ENCODE assay signal across 1 cellular context in the genomic region with DNA sequence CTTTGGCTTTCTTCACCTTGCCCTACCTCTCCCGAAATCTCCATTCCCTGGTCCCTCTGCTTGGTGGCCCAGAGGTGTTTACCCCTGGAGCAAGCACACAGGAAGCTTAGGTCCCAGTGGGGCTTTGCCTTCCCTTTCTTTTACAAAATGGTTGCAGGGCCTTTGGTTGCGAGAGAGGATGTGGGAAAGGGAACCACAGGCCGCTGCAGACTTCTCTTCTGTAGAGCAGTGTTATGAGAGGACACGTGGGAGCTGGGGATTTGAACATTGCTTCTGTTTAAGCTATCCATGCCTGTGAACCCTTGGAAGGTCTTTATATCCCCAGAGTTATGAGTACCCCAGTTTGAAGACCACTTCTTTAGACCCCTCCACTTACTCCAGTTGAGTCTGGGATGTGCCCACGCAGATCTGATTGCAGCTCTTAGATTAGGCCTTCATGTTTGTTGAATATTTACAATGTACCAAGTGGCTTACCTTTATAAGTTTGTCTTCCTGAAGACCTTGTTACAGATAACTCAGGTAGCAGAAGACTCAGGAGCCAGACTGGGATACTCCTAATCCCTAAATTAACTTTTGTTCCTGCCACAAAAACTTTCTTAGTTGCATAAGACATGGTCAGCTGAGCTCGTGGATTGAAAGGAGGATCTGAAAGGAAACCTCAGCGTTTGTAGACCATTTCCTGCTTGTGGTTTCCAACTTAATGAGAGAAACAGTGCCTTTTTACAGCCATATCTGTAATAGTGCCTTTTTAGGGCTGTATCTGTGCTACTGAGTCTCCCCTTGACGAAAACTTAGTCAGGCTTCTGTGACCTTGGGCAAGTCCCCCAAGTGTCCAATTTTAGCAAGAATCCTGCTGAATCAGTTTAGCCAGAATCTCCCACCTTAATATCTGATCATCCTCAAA.
TF ChIP-seq lines count a peak whose summit lies in the region.

No MANE protein-coding gene starts in this region.

TF ChIP-seq in GM12878, 131 proteins besides CTCF, POLR2A, EP300 and RAD21 (continued from another document):
- TF ChIP-seq, protein P1, sequence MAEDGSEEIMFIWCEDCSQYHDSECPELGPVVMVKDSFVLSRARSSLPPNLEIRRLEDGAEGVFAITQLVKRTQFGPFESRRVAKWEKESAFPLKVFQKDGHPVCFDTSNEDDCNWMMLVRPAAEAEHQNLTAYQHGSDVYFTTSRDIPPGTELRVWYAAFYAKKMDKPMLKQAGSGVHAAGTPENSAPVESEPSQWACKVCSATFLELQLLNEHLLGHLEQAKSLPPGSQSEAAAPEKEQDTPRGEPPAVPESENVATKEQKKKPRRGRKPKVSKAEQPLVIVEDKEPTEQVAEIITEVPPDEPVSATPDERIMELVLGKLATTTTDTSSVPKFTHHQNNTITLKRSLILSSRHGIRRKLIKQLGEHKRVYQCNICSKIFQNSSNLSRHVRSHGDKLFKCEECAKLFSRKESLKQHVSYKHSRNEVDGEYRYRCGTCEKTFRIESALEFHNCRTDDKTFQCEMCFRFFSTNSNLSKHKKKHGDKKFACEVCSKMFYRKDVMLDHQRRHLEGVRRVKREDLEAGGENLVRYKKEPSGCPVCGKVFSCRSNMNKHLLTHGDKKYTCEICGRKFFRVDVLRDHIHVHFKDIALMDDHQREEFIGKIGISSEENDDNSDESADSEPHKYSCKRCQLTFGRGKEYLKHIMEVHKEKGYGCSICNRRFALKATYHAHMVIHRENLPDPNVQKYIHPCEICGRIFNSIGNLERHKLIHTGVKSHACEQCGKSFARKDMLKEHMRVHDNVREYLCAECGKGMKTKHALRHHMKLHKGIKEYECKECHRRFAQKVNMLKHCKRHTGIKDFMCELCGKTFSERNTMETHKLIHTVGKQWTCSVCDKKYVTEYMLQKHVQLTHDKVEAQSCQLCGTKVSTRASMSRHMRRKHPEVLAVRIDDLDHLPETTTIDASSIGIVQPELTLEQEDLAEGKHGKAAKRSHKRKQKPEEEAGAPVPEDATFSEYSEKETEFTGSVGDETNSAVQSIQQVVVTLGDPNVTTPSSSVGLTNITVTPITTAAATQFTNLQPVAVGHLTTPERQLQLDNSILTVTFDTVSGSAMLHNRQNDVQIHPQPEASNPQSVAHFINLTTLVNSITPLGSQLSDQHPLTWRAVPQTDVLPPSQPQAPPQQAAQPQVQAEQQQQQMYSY (CRISPR knock-in tag; IDR thresholded peaks at IDR 0.05), result no peak
- peak; percentile 76 for TF ChIP-seq CREM (IDR thresholded peaks at IDR 0.05; ENCODE audit: low read depth)
- TF ChIP-seq, protein P2, sequence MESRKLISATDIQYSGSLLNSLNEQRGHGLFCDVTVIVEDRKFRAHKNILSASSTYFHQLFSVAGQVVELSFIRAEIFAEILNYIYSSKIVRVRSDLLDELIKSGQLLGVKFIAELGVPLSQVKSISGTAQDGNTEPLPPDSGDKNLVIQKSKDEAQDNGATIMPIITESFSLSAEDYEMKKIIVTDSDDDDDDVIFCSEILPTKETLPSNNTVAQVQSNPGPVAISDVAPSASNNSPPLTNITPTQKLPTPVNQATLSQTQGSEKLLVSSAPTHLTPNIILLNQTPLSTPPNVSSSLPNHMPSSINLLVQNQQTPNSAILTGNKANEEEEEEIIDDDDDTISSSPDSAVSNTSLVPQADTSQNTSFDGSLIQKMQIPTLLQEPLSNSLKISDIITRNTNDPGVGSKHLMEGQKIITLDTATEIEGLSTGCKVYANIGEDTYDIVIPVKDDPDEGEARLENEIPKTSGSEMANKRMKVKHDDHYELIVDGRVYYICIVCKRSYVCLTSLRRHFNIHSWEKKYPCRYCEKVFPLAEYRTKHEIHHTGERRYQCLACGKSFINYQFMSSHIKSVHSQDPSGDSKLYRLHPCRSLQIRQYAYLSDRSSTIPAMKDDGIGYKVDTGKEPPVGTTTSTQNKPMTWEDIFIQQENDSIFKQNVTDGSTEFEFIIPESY (IDR thresholded peaks at IDR 0.05), result 0 out of 2 replicates have a peak, but pooled peaks have one; percentile 44
- no peak for TF ChIP-seq RB1 (IDR thresholded peaks at IDR 0.05; ENCODE audit: borderline replicate concordance)
- peak; percentile 91 for TF ChIP-seq SPI1 (IDR thresholded peaks at IDR 0.05; ENCODE audit: borderline replicate concordance, insufficient read depth, low read depth, low read length)
- TF ChIP-seq, protein P3, sequence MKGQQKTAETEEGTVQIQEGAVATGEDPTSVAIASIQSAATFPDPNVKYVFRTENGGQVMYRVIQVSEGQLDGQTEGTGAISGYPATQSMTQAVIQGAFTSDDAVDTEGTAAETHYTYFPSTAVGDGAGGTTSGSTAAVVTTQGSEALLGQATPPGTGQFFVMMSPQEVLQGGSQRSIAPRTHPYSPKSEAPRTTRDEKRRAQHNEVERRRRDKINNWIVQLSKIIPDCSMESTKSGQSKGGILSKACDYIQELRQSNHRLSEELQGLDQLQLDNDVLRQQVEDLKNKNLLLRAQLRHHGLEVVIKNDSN (IDR thresholded peaks at IDR 0.05; ENCODE audit: borderline replicate concordance, extremely low read length, insufficient read depth, low read depth, low read length), result peak; percentile 24
- no peak for TF ChIP-seq POLR2AphosphoS2 (IDR thresholded peaks at IDR 0.05; ENCODE audit: low read depth, low read length)
- TF ChIP-seq ZNF622 (IDR thresholded peaks at IDR 0.05), result no peak
